Comparison of ENCODE assay signal across 8 cellular contexts in the genomic region with DNA sequence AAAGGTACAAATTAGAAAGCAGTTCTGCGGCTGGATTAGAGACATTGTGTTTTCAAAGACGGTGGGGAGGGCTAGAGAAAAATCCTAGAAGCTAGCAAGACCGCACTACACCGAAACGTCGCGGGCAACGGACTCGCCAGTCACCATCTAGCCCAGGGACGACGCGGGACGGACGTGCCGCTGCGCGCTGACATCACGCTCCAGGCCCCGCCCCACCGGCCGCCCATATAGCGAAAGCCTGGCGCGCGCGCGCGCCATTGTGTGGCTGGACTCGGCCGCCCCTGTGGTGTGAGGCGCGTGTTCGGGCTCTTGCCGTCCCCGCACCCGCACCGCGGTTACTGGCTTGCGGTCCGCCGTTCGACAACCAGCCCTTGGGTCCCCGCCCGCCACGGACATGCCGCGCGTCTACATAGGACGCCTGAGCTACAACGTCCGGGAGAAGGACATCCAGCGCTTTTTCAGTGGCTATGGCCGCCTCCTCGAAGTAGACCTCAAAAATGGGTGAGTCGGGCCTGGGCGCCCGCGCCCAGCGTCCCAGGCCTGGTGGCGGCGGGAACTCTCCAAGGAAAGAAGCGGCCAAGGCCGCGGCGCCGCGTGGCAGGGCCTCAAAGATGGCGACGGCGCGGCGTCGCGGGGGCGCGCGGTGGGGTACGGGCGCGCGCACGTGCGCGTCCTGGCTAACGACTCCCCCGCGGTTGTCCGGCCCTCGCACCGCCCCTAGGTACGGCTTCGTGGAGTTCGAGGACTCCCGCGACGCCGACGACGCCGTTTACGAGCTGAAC. TPM values are rescaled to one million over a fixed set of nuclear protein-coding genes. Genes with fewer than 3 reads are reported as not detected.
DNase-seq lines count a peak whose midpoint lies in the region; ATAC-seq and TF ChIP-seq lines count a peak whose summit lies in the region.

A gene (plus strand): TSS at position 257 of the 782 bp plus-strand sequence. CDS start 138 bp downstream, at position 395.

- H3K9me3 ChIP-seq in prostate gland = no peaks in the 10 kb centered on the region

- TF ChIP-seq CTCF in GM13976 (IDR thresholded peaks at IDR 0.05; ENCODE audit: borderline replicate concordance, control extremely low read depth, extremely low read depth, insufficient read depth, missing control alignments) = no peak
- peak in 1 of 4 experiments; percentile 7 for TF ChIP-seq CTCF in prostate gland (IDR thresholded peaks at IDR 0.05)

- peak within 1 kb of the TSS; percentile 65 to 93 for H3K4me3 ChIP-seq in prostate gland

- peak within 1 kb of the TSS; percentile 98 to 100 for H3K27ac ChIP-seq in prostate gland

- H3K27me3 ChIP-seq in prostate gland (replicated peaks; ENCODE audit: insufficient read depth) = no peaks in the 10 kb centered on the region

- under 1% methylated on average over 92 of the region's 101 CpGs for WGBS in prostate gland

- no peaks in the 10 kb centered on the region for H3K4me1 ChIP-seq in prostate gland (replicated peaks)

- in situ Hi-C loops in GM13976 (cut with MboI; ENCODE audit: low sequenced_read_pairs, unreplicated experiment) = loop anchor here (10.0 kb wide), 1 partner anchor 627 kb away; no protein-coding TSS in a partner anchor

- peak; percentile 86 for ATAC-seq in HG02763 (IDR thresholded peaks at IDR 0.05; ENCODE audit: unreplicated experiment)
- peak; percentile 97 for ATAC-seq in left cardiac atrium

- TF ChIP-seq POLR2A in prostate gland (IDR thresholded peaks at IDR 0.05) = peak; percentile 95

- DNase-seq in GM13976 (ENCODE audit: low spot score) (peak; percentile 93), NCI-H1417 (lab: John Stamatoyannopoulos, UW) (peak; percentile 93 to 99 (median 98)), amniotic epithelial cell (ENCODE audit: low read depth) (peak; percentile 82), left cardiac atrium (peak; percentile 97), prostate gland (ENCODE audit: low spot score) (peak; percentile 95), ureter (ENCODE audit: low spot score) (peak; percentile 97)

- intact Hi-C loops in T-helper 1 cell treated with Interleukin-12 subunit alpha and Interleukin-12 subunit beta and Interleukin-4 antibody, amounts not matched to agents 30 ng/mL and 1 ng/mL, for 36 hours (cut with micrococcal nuclease) = loop anchor here (1.0 to 5.0 kb wide), 11 partner anchors 56 to 1841 kb away; a partner anchor contains a TSS
- intact Hi-C loops in left cardiac atrium (cut with DNase I) (no loop called here), prostate gland (cut with DNase I) (loop anchor here (5.0 to 10.0 kb wide), 3 partner anchors 134 to 754 kb away; a partner anchor contains a TSS)

- peaks cover 0 to 7% of the 10 kb centered on the region in 2 donors for H3K36me3 ChIP-seq in prostate gland

RNA-seq across cellular contexts. Expression of the gene that starts here (rescaled TPM):
- 166 and 167 TPM in 2 replicates for total RNA-seq in T-helper 1 cell treated with Interleukin-12 subunit alpha and Interleukin-12 subunit beta and Interleukin-4 antibody, amounts not matched to agents 30 ng/mL and 1 ng/mL, for 36 hours
- 10 to 100 TPM; 58.8 to 82.0 TPM for total RNA-seq in left cardiac atrium
- total RNA-seq in prostate gland = 100 to 1,000 TPM; 121 to 128 TPM
- total RNA-seq in ureter = 192 TPM

Comparison
In these comparisons a context has a peak if more than half of its experiments do, and no peak if none do; other contexts are left out.
1. Peak in every context shown above with its lines: DNase-seq, ATAC-seq, H3K4me3 ChIP-seq and H3K27ac ChIP-seq.
2. intact Hi-C loops: an anchor here in T-helper 1 cell treated with Interleukin-12 subunit alpha and Interleukin-12 subunit beta and Interleukin-4 antibody, amounts not matched to agents 30 ng/mL and 1 ng/mL, for 36 hours (1.0 to 5.0 kb wide) and prostate gland (5.0 to 10.0 kb wide); none called in left cardiac atrium.